In genomic region chr9:137299938-137300337, GRCh38 we compare ENCODE assay signal across 11 cellular contexts. TPM values are rescaled to one million over a fixed set of nuclear protein-coding genes. Genes with fewer than 3 reads are reported as not detected.
DNase-seq lines count a peak whose midpoint lies in the region; ATAC-seq and TF ChIP-seq lines count a peak whose summit lies in the region.
"Had no signal": no experiment of that assay in that cellular context is flagged by ENCODE, and none has a peak within 500 bp of the region (broad histone marks: within the 10 kb centered on the region; RNA-seq: fewer than 3 reads in every experiment).

No MANE protein-coding gene starts in this region.

- POLR2A ChIA-PET in activated CD8-positive, alpha-beta T cell treated with anti-CD3 and anti-CD28 coated beads, Interleukin-2, amount 10 ng/mL, durations not matched to agents 7 days and 5 days (lab: Charles Lee): interaction anchor here (0.6 kb wide), 1 partner anchor 59 kb away, joined by 3 read pairs; the partner anchor contains the start of gene TUBB4B

- H3K27me3 ChIP-seq in iPS-18a (ENCODE audit: control insufficient read depth, insufficient read depth, low read length) (peaks cover 49% of the 10 kb centered on the region), skeletal muscle tissue (ENCODE audit: control insufficient read depth in 3 of 3, insufficient read depth in 3 of 3, low read length in 3 of 3) (peaks cover 34 to 78% (median 64%) of the 10 kb centered on the region in 3 donors)

- DNase-seq in HFF-Myc (ENCODE audit: extremely low read depth, low read depth) (no peak), HFFc6 (no peak), T-helper 9 cell (no peak), NCI-H1092 treated with DMSO at 0.1 percent for 48 hours (lab: John Stamatoyannopoulos, UW) (no peak)
- DNase-seq in activated CD8-positive, alpha-beta T cell treated with anti-CD3 and anti-CD28 coated beads, Interleukin-2, amount 10 ng/mL, durations not matched to agents 7 days and 5 days: no peak
- DNase-seq: stimulated activated CD4-positive, alpha-beta T cell treated with anti-CD3 and anti-CD28 coated beads, Interleukin-4, amount 100 ng/mL, for 1 hour had no signal

- no peak overlapping the region for H3K27ac Mint-ChIP-seq in activated CD8-positive, alpha-beta T cell treated with anti-CD3 and anti-CD28 coated beads, Interleukin-2, amount 10 ng/mL, durations not matched to agents 7 days and 5 days
- no peak overlapping the region for H3K27ac Mint-ChIP-seq in HFFc6

- peak overlapping the region; percentile 46 for H3K9ac ChIP-seq in iPS-18a (ENCODE audit: low read length)
- peak overlapping the region in 2 of 3 donors; percentile 20 to 57 for H3K9ac ChIP-seq in skeletal muscle tissue (ENCODE audit: low read depth in 1 of 3, low read length in 3 of 3)

- H3K4me1 Mint-ChIP-seq in activated CD8-positive, alpha-beta T cell treated with anti-CD3 and anti-CD28 coated beads, Interleukin-2, amount 10 ng/mL, durations not matched to agents 7 days and 5 days (ENCODE audit: low read depth): peaks cover 19% of the 10 kb centered on the region
- peaks cover 16% of the 10 kb centered on the region for H3K4me1 Mint-ChIP-seq in HFFc6 (ENCODE audit: low read depth)

- TF ChIP-seq CTCF in HFF-Myc (IDR thresholded peaks at IDR 0.05; ENCODE audit: low read depth, low read length, missing control alignments) (no peak), HFFc6 (IDR thresholded peaks at IDR 0.05) (no peak)

- H3K36me3 Mint-ChIP-seq in activated CD8-positive, alpha-beta T cell treated with anti-CD3 and anti-CD28 coated beads, Interleukin-2, amount 10 ng/mL, durations not matched to agents 7 days and 5 days (ENCODE audit: low read depth): no peaks in the 10 kb centered on the region
- no peaks in the 10 kb centered on the region for H3K36me3 Mint-ChIP-seq in HFFc6 (ENCODE audit: low read depth)

- H3K4me3 Mint-ChIP-seq in activated CD8-positive, alpha-beta T cell treated with anti-CD3 and anti-CD28 coated beads, Interleukin-2, amount 10 ng/mL, durations not matched to agents 7 days and 5 days: peak overlapping the region; percentile 2
- H3K4me3 Mint-ChIP-seq in HFFc6: no peak overlapping the region

- ATAC-seq in activated CD8-positive, alpha-beta T cell treated with anti-CD3 and anti-CD28 coated beads, Interleukin-2, amount 10 ng/mL, durations not matched to agents 7 days and 5 days: no peak
- no peak for ATAC-seq in GM21737 (IDR thresholded peaks at IDR 0.05; ENCODE audit: unreplicated experiment)

- H3K27ac ChIP-seq in iPS-18a (ENCODE audit: low read length): no peak overlapping the region
- H3K27ac ChIP-seq in skeletal muscle tissue (ENCODE audit: low read depth, low read length): no peak overlapping the region

- H3K9me3 Mint-ChIP-seq in activated CD8-positive, alpha-beta T cell treated with anti-CD3 and anti-CD28 coated beads, Interleukin-2, amount 10 ng/mL, durations not matched to agents 7 days and 5 days (ENCODE audit: insufficient read depth): no peaks in the 10 kb centered on the region
- H3K9me3 Mint-ChIP-seq in HFFc6: no peaks in the 10 kb centered on the region

- H3K4me3 ChIP-seq in HFF-Myc (replicated peaks; ENCODE audit: low read depth, low read length) (peak overlapping the region; percentile 42; the same call in 1 of the 2 replicates), iPS-18a (ENCODE audit: low read length) (peak overlapping the region; percentile 61), skeletal muscle tissue (ENCODE audit: low read length in 3 of 3) (peak overlapping the region in 2 of 3 donors; percentile 41 to 49)

- H3K27me3 Mint-ChIP-seq in activated CD8-positive, alpha-beta T cell treated with anti-CD3 and anti-CD28 coated beads, Interleukin-2, amount 10 ng/mL, durations not matched to agents 7 days and 5 days (ENCODE audit: low read depth): peaks cover 37% of the 10 kb centered on the region
- H3K27me3 Mint-ChIP-seq in HFFc6 (ENCODE audit: insufficient read depth): peaks cover 18% of the 10 kb centered on the region

- H3K36me3 ChIP-seq in iPS-18a (ENCODE audit: control insufficient read depth, low read depth, low read length): no peaks in the 10 kb centered on the region
- no peaks in the 10 kb centered on the region for H3K36me3 ChIP-seq in skeletal muscle tissue (ENCODE audit: control insufficient read depth in 3 of 3, insufficient read depth in 3 of 3, low read length in 3 of 3)

- H3K9me3 ChIP-seq in iPS-18a (ENCODE audit: control insufficient read depth, low read depth, low read length): no peaks in the 10 kb centered on the region
- H3K9me3 ChIP-seq in skeletal muscle tissue (ENCODE audit: control insufficient read depth in 3 of 3, low read length in 3 of 3): no peaks in the 10 kb centered on the region

- H3K4me1 ChIP-seq in iPS-18a (ENCODE audit: control insufficient read depth, low read depth, low read length) (peaks cover 37% of the 10 kb centered on the region), skeletal muscle tissue (ENCODE audit: control insufficient read depth in 3 of 3, insufficient read depth in 3 of 3, low read length in 3 of 3) (peaks cover 25 to 41% (median 27%) of the 10 kb centered on the region in 3 donors)

- CTCF ChIA-PET in activated CD8-positive, alpha-beta T cell treated with anti-CD3 and anti-CD28 coated beads, Interleukin-2, amount 10 ng/mL, durations not matched to agents 7 days and 5 days (lab: Charles Lee): no interaction called here

RNA-seq across cellular contexts. Expression of gene NRARP, which starts 2.1 kb away (rescaled TPM):
- total RNA-seq in activated CD8-positive, alpha-beta T cell treated with anti-CD3 and anti-CD28 coated beads, Interleukin-2, amount 10 ng/mL, durations not matched to agents 7 days and 5 days: 1 to 10 TPM; 1.4 to 1.5 TPM
- total RNA-seq in skeletal muscle tissue: 2.1 TPM
- total RNA-seq in HFFc6 (2021; fragmentation: NEBNext Ultra II Directional; extraction: Animal tissue kit (Norgen Biotek cat#: 25700)): under 1 TPM in 5 of 6 experiments, not detected in 1; 0.09 to 0.36 (median 0.17) TPM

RNA-seq across cellular contexts. Expression of gene TOR4A, which starts 22.4 kb away (rescaled TPM):
- 1 to 10 TPM; 6.6 to 7.0 TPM for total RNA-seq in activated CD8-positive, alpha-beta T cell treated with anti-CD3 and anti-CD28 coated beads, Interleukin-2, amount 10 ng/mL, durations not matched to agents 7 days and 5 days
- 2.1 TPM for total RNA-seq in skeletal muscle tissue
- total RNA-seq in HFFc6 (2021; fragmentation: NEBNext Ultra II Directional; extraction: Animal tissue kit (Norgen Biotek cat#: 25700)): 10 to 100 TPM; 58.4 to 76.2 (median 62.2) TPM

RNA-seq across cellular contexts. Expression of gene NELFB, which starts 44.8 kb away (rescaled TPM):
- total RNA-seq in activated CD8-positive, alpha-beta T cell treated with anti-CD3 and anti-CD28 coated beads, Interleukin-2, amount 10 ng/mL, durations not matched to agents 7 days and 5 days: 10 to 100 TPM; 68.6 to 68.8 TPM
- total RNA-seq in skeletal muscle tissue: 33.9 TPM
- 10 to 100 TPM; 48.5 to 59.9 (median 52.7) TPM for total RNA-seq in HFFc6 (2021; fragmentation: NEBNext Ultra II Directional; extraction: Animal tissue kit (Norgen Biotek cat#: 25700))

RNA-seq across cellular contexts. Expression of gene STPG3, which starts 48.9 kb away (rescaled TPM):
- total RNA-seq in activated CD8-positive, alpha-beta T cell treated with anti-CD3 and anti-CD28 coated beads, Interleukin-2, amount 10 ng/mL, durations not matched to agents 7 days and 5 days: not detected
- total RNA-seq in skeletal muscle tissue: not detected
- total RNA-seq in HFFc6 (2021; fragmentation: NEBNext Ultra II Directional; extraction: Animal tissue kit (Norgen Biotek cat#: 25700)): not detected
- total RNA-seq: fibroblast of villous mesenchyme, NCI-H460 had no signal

RNA-seq across cellular contexts. Expression of gene TUBB4B, which starts 58.9 kb away (rescaled TPM):
- total RNA-seq in activated CD8-positive, alpha-beta T cell treated with anti-CD3 and anti-CD28 coated beads, Interleukin-2, amount 10 ng/mL, durations not matched to agents 7 days and 5 days: 100 to 1,000 TPM; 417 to 432 TPM
- total RNA-seq in skeletal muscle tissue: 97.1 TPM
- total RNA-seq in HFFc6 (2021; fragmentation: NEBNext Ultra II Directional; extraction: Animal tissue kit (Norgen Biotek cat#: 25700)): 100 to 1,000 TPM; 415 to 760 (median 681) TPM

Comparison
In these comparisons a context has a peak if more than half of its experiments do, and no peak if none do; other contexts are left out.
1. RNA of gene TOR4A, which starts 22.4 kb away (total RNA-seq): 58.4 to 76.2 TPM in HFFc6; 6.6 to 7.0 TPM in activated CD8-positive, alpha-beta T cell treated with anti-CD3 and anti-CD28 coated beads, Interleukin-2, amount 10 ng/mL, durations not matched to agents 7 days and 5 days and 2.1 TPM in skeletal muscle tissue (single experiment); every median in the first group is over 4 times any median in the second.
2. Peak in every context shown above with its lines, with median percentiles within 50 percentile points of each other: H3K4me3 ChIP-seq.